1 cellular context compared by ENCODE assay signal in genomic region chr21:43741425-43742096, GRCh38.
TF ChIP-seq lines count a peak whose summit lies in the region.

No MANE protein-coding gene starts in this region.

TF ChIP-seq in GM23338, 12 proteins besides CTCF, POLR2A, EP300 and RAD21 (continued from another document):
- TF ChIP-seq ETS1 (IDR thresholded peaks at IDR 0.05): no peak
TF ChIP-seq in GM23338: peak in this region for 0.
